1 cellular context compared by ENCODE assay signal in genomic region chr9:124320062-124320973, GRCh38.
TF ChIP-seq lines count a peak whose summit lies in the region.

No MANE protein-coding gene starts in this region.

TF ChIP-seq in HepG2, 621 proteins besides CTCF, POLR2A, EP300 and RAD21 (continued from another document and continues in another):
- TF ChIP-seq, protein P1, sequence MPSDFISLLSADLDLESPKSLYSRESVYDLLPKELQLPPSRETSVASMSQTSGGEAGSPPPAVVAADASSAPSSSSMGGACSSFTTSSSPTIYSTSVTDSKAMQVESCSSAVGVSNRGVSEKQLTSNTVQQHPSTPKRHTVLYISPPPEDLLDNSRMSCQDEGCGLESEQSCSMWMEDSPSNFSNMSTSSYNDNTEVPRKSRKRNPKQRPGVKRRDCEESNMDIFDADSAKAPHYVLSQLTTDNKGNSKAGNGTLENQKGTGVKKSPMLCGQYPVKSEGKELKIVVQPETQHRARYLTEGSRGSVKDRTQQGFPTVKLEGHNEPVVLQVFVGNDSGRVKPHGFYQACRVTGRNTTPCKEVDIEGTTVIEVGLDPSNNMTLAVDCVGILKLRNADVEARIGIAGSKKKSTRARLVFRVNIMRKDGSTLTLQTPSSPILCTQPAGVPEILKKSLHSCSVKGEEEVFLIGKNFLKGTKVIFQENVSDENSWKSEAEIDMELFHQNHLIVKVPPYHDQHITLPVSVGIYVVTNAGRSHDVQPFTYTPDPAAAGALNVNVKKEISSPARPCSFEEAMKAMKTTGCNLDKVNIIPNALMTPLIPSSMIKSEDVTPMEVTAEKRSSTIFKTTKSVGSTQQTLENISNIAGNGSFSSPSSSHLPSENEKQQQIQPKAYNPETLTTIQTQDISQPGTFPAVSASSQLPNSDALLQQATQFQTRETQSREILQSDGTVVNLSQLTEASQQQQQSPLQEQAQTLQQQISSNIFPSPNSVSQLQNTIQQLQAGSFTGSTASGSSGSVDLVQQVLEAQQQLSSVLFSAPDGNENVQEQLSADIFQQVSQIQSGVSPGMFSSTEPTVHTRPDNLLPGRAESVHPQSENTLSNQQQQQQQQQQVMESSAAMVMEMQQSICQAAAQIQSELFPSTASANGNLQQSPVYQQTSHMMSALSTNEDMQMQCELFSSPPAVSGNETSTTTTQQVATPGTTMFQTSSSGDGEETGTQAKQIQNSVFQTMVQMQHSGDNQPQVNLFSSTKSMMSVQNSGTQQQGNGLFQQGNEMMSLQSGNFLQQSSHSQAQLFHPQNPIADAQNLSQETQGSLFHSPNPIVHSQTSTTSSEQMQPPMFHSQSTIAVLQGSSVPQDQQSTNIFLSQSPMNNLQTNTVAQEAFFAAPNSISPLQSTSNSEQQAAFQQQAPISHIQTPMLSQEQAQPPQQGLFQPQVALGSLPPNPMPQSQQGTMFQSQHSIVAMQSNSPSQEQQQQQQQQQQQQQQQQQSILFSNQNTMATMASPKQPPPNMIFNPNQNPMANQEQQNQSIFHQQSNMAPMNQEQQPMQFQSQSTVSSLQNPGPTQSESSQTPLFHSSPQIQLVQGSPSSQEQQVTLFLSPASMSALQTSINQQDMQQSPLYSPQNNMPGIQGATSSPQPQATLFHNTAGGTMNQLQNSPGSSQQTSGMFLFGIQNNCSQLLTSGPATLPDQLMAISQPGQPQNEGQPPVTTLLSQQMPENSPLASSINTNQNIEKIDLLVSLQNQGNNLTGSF (CRISPR knock-in tag; IDR thresholded peaks at IDR 0.05), result no peak
- no peak for TF ChIP-seq HMG20B (CRISPR knock-in tag; conservative IDR thresholded peaks at IDR 0.05)
- TF ChIP-seq, protein P2, sequence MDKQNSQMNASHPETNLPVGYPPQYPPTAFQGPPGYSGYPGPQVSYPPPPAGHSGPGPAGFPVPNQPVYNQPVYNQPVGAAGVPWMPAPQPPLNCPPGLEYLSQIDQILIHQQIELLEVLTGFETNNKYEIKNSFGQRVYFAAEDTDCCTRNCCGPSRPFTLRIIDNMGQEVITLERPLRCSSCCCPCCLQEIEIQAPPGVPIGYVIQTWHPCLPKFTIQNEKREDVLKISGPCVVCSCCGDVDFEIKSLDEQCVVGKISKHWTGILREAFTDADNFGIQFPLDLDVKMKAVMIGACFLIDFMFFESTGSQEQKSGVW (CRISPR knock-in tag; IDR thresholded peaks at IDR 0.05; ENCODE audit: borderline replicate concordance), result no peak
- TF ChIP-seq ISL2 (CRISPR knock-in tag; IDR thresholded peaks at IDR 0.05), result no peak
- TF ChIP-seq ZHX2 (IDR thresholded peaks at IDR 0.05; ENCODE audit: low read depth), result no peak
- TF ChIP-seq ZHX2 (CRISPR knock-in tag; IDR thresholded peaks at IDR 0.05; ENCODE audit: borderline replicate concordance), result no peak
- no peak for TF ChIP-seq ZFYVE20 (CRISPR knock-in tag; IDR thresholded peaks at IDR 0.05; ENCODE audit: borderline replicate concordance, low read depth)
- no peak for TF ChIP-seq ZNF20 (CRISPR knock-in tag; IDR thresholded peaks at IDR 0.05)
- no peak for TF ChIP-seq HHEX (CRISPR knock-in tag; IDR thresholded peaks at IDR 0.05)
- no peak for TF ChIP-seq NCOA1 (CRISPR knock-in tag; IDR thresholded peaks at IDR 0.05)
- TF ChIP-seq ZNF513 (CRISPR knock-in tag; conservative IDR thresholded peaks at IDR 0.05), result no peak
- TF ChIP-seq, protein P3, sequence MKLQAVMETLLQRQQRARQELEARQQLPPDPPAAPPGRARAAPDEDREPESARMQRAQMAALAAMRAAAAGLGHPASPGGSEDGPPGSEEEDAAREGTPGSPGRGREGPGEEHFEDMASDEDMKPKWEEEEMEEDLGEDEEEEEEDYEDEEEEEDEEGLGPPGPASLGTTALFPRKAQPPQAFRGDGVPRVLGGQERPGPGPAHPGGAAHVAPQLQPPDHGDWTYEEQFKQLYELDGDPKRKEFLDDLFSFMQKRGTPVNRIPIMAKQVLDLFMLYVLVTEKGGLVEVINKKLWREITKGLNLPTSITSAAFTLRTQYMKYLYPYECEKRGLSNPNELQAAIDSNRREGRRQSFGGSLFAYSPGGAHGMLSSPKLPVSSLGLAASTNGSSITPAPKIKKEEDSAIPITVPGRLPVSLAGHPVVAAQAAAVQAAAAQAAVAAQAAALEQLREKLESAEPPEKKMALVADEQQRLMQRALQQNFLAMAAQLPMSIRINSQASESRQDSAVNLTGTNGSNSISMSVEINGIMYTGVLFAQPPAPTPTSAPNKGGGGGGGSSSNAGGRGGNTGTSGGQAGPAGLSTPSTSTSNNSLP (IDR thresholded peaks at IDR 0.05; ENCODE audit: low read depth, low read length), result no peak
- TF ChIP-seq, protein P4, sequence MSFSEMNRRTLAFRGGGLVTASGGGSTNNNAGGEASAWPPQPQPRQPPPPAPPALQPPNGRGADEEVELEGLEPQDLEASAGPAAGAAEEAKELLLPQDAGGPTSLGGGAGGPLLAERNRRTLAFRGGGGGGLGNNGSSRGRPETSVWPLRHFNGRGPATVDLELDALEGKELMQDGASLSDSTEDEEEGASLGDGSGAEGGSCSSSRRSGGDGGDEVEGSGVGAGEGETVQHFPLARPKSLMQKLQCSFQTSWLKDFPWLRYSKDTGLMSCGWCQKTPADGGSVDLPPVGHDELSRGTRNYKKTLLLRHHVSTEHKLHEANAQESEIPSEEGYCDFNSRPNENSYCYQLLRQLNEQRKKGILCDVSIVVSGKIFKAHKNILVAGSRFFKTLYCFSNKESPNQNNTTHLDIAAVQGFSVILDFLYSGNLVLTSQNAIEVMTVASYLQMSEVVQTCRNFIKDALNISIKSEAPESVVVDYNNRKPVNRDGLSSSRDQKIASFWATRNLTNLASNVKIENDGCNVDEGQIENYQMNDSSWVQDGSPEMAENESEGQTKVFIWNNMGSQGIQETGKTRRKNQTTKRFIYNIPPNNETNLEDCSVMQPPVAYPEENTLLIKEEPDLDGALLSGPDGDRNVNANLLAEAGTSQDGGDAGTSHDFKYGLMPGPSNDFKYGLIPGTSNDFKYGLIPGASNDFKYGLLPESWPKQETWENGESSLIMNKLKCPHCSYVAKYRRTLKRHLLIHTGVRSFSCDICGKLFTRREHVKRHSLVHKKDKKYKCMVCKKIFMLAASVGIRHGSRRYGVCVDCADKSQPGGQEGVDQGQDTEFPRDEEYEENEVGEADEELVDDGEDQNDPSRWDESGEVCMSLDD (CRISPR knock-in tag; IDR thresholded peaks at IDR 0.05; ENCODE audit: borderline replicate concordance), result no peak
- no peak for TF ChIP-seq ZNF34 (CRISPR knock-in tag; IDR thresholded peaks at IDR 0.05; ENCODE audit: borderline replicate concordance)
- TF ChIP-seq ZNF354B (CRISPR knock-in tag; IDR thresholded peaks at IDR 0.05), result no peak
- TF ChIP-seq ZNF234 (CRISPR knock-in tag; conservative IDR thresholded peaks at IDR 0.05), result no peak
- peak; percentile 47 for TF ChIP-seq XRCC5 (optimal IDR thresholded peaks at IDR 0.05; ENCODE audit: low read length)
- TF ChIP-seq ZNF709 (CRISPR knock-in tag; IDR thresholded peaks at IDR 0.05), result no peak
- TF ChIP-seq AFF4 (CRISPR knock-in tag; IDR thresholded peaks at IDR 0.05), result no peak
- TF ChIP-seq ZFP82 (CRISPR knock-in tag; IDR thresholded peaks at IDR 0.05; ENCODE audit: borderline replicate concordance), result no peak
- no peak for TF ChIP-seq SYNCRIP (IDR thresholded peaks at IDR 0.05; ENCODE audit: insufficient read depth, low read depth, low read length)
- TF ChIP-seq BRF2 (CRISPR knock-in tag; IDR thresholded peaks at IDR 0.05), result no peak
- no peak for TF ChIP-seq DPF2 (CRISPR knock-in tag; IDR thresholded peaks at IDR 0.05; ENCODE audit: borderline replicate concordance, low read depth)
- peak; percentile 16; the same call in 1 of the 2 replicates for TF ChIP-seq GABPB1 (CRISPR knock-in tag; IDR thresholded peaks at IDR 0.05)
- no peak for TF ChIP-seq LCORL (IDR thresholded peaks at IDR 0.05)
- no peak for TF ChIP-seq LCORL (CRISPR knock-in tag; IDR thresholded peaks at IDR 0.05)
- TF ChIP-seq, protein P5, sequence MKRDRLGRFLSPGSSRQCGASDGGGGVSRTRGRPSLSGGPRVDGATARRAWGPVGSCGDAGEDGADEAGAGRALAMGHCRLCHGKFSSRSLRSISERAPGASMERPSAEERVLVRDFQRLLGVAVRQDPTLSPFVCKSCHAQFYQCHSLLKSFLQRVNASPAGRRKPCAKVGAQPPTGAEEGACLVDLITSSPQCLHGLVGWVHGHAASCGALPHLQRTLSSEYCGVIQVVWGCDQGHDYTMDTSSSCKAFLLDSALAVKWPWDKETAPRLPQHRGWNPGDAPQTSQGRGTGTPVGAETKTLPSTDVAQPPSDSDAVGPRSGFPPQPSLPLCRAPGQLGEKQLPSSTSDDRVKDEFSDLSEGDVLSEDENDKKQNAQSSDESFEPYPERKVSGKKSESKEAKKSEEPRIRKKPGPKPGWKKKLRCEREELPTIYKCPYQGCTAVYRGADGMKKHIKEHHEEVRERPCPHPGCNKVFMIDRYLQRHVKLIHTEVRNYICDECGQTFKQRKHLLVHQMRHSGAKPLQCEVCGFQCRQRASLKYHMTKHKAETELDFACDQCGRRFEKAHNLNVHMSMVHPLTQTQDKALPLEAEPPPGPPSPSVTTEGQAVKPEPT (CRISPR knock-in tag; IDR thresholded peaks at IDR 0.05; ENCODE audit: low read depth), result no peak
- no peak for TF ChIP-seq CHD4 (IDR thresholded peaks at IDR 0.05; ENCODE audit: borderline replicate concordance, low read length)
- TF ChIP-seq SMARCE1 (IDR thresholded peaks at IDR 0.05; ENCODE audit: borderline replicate concordance), result no peak
- no peak for TF ChIP-seq BRD4 (CRISPR knock-in tag; IDR thresholded peaks at IDR 0.05)
- TF ChIP-seq HNRNPL (IDR thresholded peaks at IDR 0.05; ENCODE audit: low read depth, low read length), result no peak
